ENCODE assay signal across 8 cellular contexts in the genomic region with DNA sequence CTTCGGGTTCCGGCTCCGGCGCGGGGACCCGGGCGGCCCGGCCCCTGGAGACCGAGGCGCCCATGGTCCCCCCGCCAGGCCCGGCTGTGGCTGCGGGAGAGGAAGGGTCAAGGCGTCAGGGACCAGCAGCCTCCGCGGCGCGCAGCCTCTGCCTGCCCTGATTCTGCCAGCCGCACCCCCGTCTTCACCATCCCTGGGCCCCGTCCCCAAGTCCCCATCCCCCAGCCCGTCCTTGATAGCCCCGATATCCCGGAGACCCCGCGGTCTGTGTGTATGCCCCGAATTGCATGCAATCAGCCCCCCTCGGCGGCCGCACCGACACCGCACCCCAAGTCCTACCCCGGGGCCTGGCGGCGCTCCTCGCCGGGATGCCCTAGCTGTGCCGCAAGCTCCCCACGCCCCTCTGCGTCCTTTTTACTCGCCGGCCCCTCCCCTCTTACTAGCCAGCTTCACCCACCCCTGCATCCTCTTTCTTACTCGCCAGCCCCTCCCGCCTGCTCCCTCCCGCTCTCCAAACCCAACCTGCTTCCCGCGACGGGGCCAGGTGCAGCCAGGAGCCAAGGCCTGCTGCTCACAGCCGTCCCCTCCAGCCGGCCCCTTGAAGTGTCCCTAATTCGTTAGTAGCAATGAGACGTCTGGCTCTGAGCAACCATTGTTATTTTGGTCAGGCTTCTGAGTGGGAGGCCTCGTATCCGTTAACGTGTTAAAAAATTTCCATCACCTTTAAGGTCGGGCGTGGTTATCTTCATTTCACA. TPM values are rescaled to one million over a fixed set of nuclear protein-coding genes. Genes with fewer than 3 reads are reported as not detected.
DNase-seq lines count a peak whose midpoint lies in the region; ATAC-seq and TF ChIP-seq lines count a peak whose summit lies in the region.

A gene with protein sequence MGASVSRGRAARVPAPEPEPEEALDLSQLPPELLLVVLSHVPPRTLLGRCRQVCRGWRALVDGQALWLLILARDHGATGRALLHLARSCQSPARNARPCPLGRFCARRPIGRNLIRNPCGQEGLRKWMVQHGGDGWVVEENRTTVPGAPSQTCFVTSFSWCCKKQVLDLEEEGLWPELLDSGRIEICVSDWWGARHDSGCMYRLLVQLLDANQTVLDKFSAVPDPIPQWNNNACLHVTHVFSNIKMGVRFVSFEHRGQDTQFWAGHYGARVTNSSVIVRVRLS (minus strand): TSS at position 386 of the 755 bp plus-strand sequence. CDS start 322 bp downstream, at position 64.

- no peaks in the 10 kb centered on the region for H3K9me3 ChIP-seq in gastrocnemius medialis

- no peak for ATAC-seq in gastrocnemius medialis
- ATAC-seq in GM18519 (IDR thresholded peaks at IDR 0.05; ENCODE audit: low FRiP score, unreplicated experiment) = no peak

- intact Hi-C loops in MCF 10A (cut with micrococcal nuclease) = no loop called here
- intact Hi-C loops in gastrocnemius medialis (cut with DNase I; ENCODE audit: low total_unique reads) = no loop called here

- no peak for TF ChIP-seq POLR2A in gastrocnemius medialis (IDR thresholded peaks at IDR 0.05)

- no peaks in the 10 kb centered on the region for H3K4me1 Mint-ChIP-seq in MCF 10A (ENCODE audit: insufficient read depth, unreplicated experiment)

- H3K27me3 Mint-ChIP-seq in MCF 10A (ENCODE audit: insufficient read depth, unreplicated experiment) = no peaks in the 10 kb centered on the region

- no peak within 1 kb of the TSS for H3K27ac Mint-ChIP-seq in MCF 10A (ENCODE audit: low read depth, unreplicated experiment)

- H3K36me3 ChIP-seq in gastrocnemius medialis = no peaks in the 10 kb centered on the region

- DNase-seq in DMS153 treated with DMSO at 0.1 percent for 48 hours (lab: John Stamatoyannopoulos, UW; ENCODE audit: unreplicated experiment) = peak; percentile 1
- DNase-seq in DMS153 (lab: John Stamatoyannopoulos, UW) = no peak
- peak; percentile 64 for DNase-seq in NCI-H69 (lab: John Stamatoyannopoulos, UW)
- no peak for DNase-seq in MCF 10A (ENCODE audit: unreplicated experiment)
- peak; percentile 82 for DNase-seq in iPS-NIHi7 (ENCODE audit: extremely low spot score)
- no peak for DNase-seq in gastrocnemius medialis
- no peak for DNase-seq in GOT3 (lab: John Stamatoyannopoulos, UW)

- H3K4me1 ChIP-seq in gastrocnemius medialis = peaks cover 0 to 15% of the 10 kb centered on the region in 2 donors

- in situ Hi-C loops in gastrocnemius medialis (cut with MboI; ENCODE audit: low sequenced_read_pairs in 4 of 4) = no loop called here

- H3K27ac ChIP-seq in gastrocnemius medialis = peak within 1 kb of the TSS in 1 of 4 donors; percentile 68

- no peaks in the 10 kb centered on the region for H3K36me3 Mint-ChIP-seq in MCF 10A (ENCODE audit: insufficient read depth, unreplicated experiment)

- BruUV-seq in MCF 10A (replicated peaks; lab: Mats Ljungman, UMichigan) = no TSS peak

- TF ChIP-seq CTCF in MCF 10A (IDR thresholded peaks at IDR 0.05; ENCODE audit: unreplicated experiment) (no peak), gastrocnemius medialis (IDR thresholded peaks at IDR 0.05 in 4 of 5, conservative IDR thresholded peaks at IDR 0.05 in 1 of 5) (no peak)

- CTCF ChIA-PET in MCF 10A (lab: Yijun Ruan, JAX) = interaction anchor here (0.6 to 0.7 kb wide), 3 partner anchors 21 to 118 kb away, joined by 3 read pairs; no protein-coding TSS in a partner anchor

- no peaks in the 10 kb centered on the region for H3K9me3 Mint-ChIP-seq in MCF 10A (ENCODE audit: unreplicated experiment)

- POLR2A ChIA-PET in MCF 10A (lab: Yijun Ruan, JAX) = interaction anchor here (1.3 to 1.5 kb wide), 2 partner anchors 39 to 102 kb away, joined by 3 read pairs; a partner anchor contains a TSS

- peaks cover 8 to 24% (median 21%) of the 10 kb centered on the region in 3 donors for H3K27me3 ChIP-seq in gastrocnemius medialis

- peak within 1 kb of the TSS; percentile 75 for H3K4me3 Mint-ChIP-seq in MCF 10A (ENCODE audit: unreplicated experiment)

- H3K4me3 ChIP-seq in gastrocnemius medialis = peak within 1 kb of the TSS; percentile 52 to 60 (median 56)

RNA-seq across cellular contexts. Expression of the gene that starts here (rescaled TPM):
- total RNA-seq in MCF 10A (2022) = 0.28 TPM in 1 of 2 replicates, not detected in the other
- 1 to 10 TPM in 1 of 4 donors, under 1 TPM in 2, not detected in 1; 0.20 to 1.2 (median 0.52) TPM for total RNA-seq in gastrocnemius medialis

Comparison
In these comparisons a context has a peak if more than half of its experiments do, and no peak if none do; other contexts are left out.
1. DNase-seq: peak in DMS153 treated with DMSO at 0.1 percent for 48 hours (single experiment), NCI-H69 (single experiment) and iPS-NIHi7 (single experiment); none in DMS153 (single experiment), MCF 10A (single experiment), gastrocnemius medialis (0 of 2) and GOT3 (single experiment).